In genomic region chr3:20236603-20237002, GRCh38 we compare ENCODE assay signal across 18 cellular contexts. TPM values are rescaled to one million over a fixed set of nuclear protein-coding genes. Genes with fewer than 3 reads are reported as not detected.
DNase-seq lines count a peak whose midpoint lies in the region; ATAC-seq, FAIRE-seq and TF ChIP-seq lines count a peak whose summit lies in the region.
"Had no signal": no experiment of that assay in that cellular context is flagged by ENCODE, and none has a peak within 500 bp of the region (broad histone marks: within the 10 kb centered on the region; RNA-seq: fewer than 3 reads in every experiment).

No MANE protein-coding gene starts in this region.

- no peaks in the 10 kb centered on the region for H3K79me2 ChIP-seq in K562 (ENCODE audit: control insufficient read depth, insufficient read depth, low read length)

- DNase-seq in K562 (ENCODE audit: extremely low read depth in 1 of 4, low spot score in 3 of 4) (no peak), right lobe of liver (peak in 1 of 3 donors; percentile 56), pancreas (peak in 3 of 6 donors; percentile 33 to 44 (median 35)), midbrain (lab: John Stamatoyannopoulos, UW) (no peak), DMS79 treated with DMSO at 0.1 percent for 48 hours (lab: John Stamatoyannopoulos, UW) (no peak), kidney glomerular epithelial cell (lab: John Stamatoyannopoulos, UW) (no peak)
- DNase-seq: CD8-positive, alpha-beta memory T cell; COR-L47; DMS 273 treated with DMSO at 0.1 percent for 48 hours; DMS53; GM23248 had no signal

- in situ Hi-C loops in K562 (cut with MboI): loop anchor here (10.0 kb wide), 1 partner anchor 418 kb away; no protein-coding TSS in a partner anchor

- TF ChIP-seq POLR2A in K562 (conservative IDR thresholded peaks at IDR 0.05) (no peak), right lobe of liver (IDR thresholded peaks at IDR 0.05) (no peak)

- no peak for ATAC-seq in K562
- ATAC-seq in right lobe of liver: peak; percentile 91 to 98 (median 94)
- peak; percentile 95 to 99 (median 98) for ATAC-seq in pancreas
- ATAC-seq in GM19455 (IDR thresholded peaks at IDR 0.05; ENCODE audit: unreplicated experiment): no peak

- H3K9me3 ChIP-seq in K562 (replicated peaks; ENCODE audit: control insufficient read depth, insufficient read depth, low read depth, low read length): no peaks in the 10 kb centered on the region
- H3K9me3 ChIP-seq in right lobe of liver: no peaks in the 10 kb centered on the region
- no peaks in the 10 kb centered on the region for H3K9me3 ChIP-seq in pancreas
- H3K9me3 ChIP-seq: BLaER1 treated with 17β-estradiol and CSF1 and Interleukin-3, amounts not matched to agents 10 nM and 100 nM; HAP-1 had no signal

- no peaks in the 10 kb centered on the region for H3K36me3 ChIP-seq in K562 (ENCODE audit: control insufficient read depth, insufficient read depth, low read length)
- H3K36me3 ChIP-seq in right lobe of liver: no peaks in the 10 kb centered on the region
- no peaks in the 10 kb centered on the region for H3K36me3 ChIP-seq in pancreas
- H3K36me3 ChIP-seq: BLaER1 treated with 17β-estradiol and CSF1 and Interleukin-3, amounts not matched to agents 10 nM and 100 nM; HAP-1 had no signal

- 8% methylated on average over 3 of the region's 3 CpGs for WGBS in K562 (ENCODE audit: insufficient coverage, low coverage, missing lambda C conversion rate)
- 39% methylated on average over 3 of the region's 3 CpGs for WGBS in right lobe of liver (ENCODE audit: insufficient coverage, low coverage, low lambda C conversion rate, missing lambda C conversion rate)
- WGBS in pancreas, 2 donors: 8 to 13% methylated on average over 3 of the region's 3 CpGs

- POLR2A ChIA-PET in K562 (lab: Yijun Ruan, JAX): no interaction called here

- H3K4me1 ChIP-seq in K562 (replicated peaks in 1 of 2; ENCODE audit: control insufficient read depth in 2 of 2, insufficient read depth in 2 of 2, low read length in 2 of 2): no peaks in the 10 kb centered on the region
- peaks cover 0 to 29% (median 14%) of the 10 kb centered on the region in 4 donors for H3K4me1 ChIP-seq in right lobe of liver
- peaks cover 6 to 14% (median 7%) of the 10 kb centered on the region in 3 donors for H3K4me1 ChIP-seq in pancreas
- H3K4me1 ChIP-seq: BLaER1 treated with 17β-estradiol and CSF1 and Interleukin-3, amounts not matched to agents 10 nM and 100 nM; HAP-1 had no signal

- CTCF ChIA-PET in K562 (lab: Yijun Ruan, JAX; ENCODE audit: low intra/inter-chr PET ratio): interaction anchor here (0.6 kb wide), 1 partner anchor 152 kb away, joined by 3 read pairs; no protein-coding TSS in a partner anchor

- H3K9me1 ChIP-seq in K562 (ENCODE audit: control insufficient read depth, insufficient read depth, low read length): no peaks in the 10 kb centered on the region

- BruUV-seq in K562 (replicated peaks; lab: Mats Ljungman, UMichigan): no TSS peak

- H3K4me3 ChIP-seq in K562 (no peak overlapping the region), right lobe of liver (no peak overlapping the region), pancreas (no peak overlapping the region)
- H3K4me3 ChIP-seq: BLaER1 treated with 17β-estradiol and CSF1 and Interleukin-3, amounts not matched to agents 10 nM and 100 nM; GM23248; HAP-1 had no signal

- peak overlapping the region; percentile 65 for H3K27ac ChIP-seq in 22Rv1
- H3K27ac ChIP-seq in K562 (ENCODE audit: extremely low read depth, low read depth, low read length): no peak overlapping the region
- H3K27ac ChIP-seq in right lobe of liver: peak overlapping the region; percentile 39 to 90 (median 88)
- H3K27ac ChIP-seq in pancreas: peak overlapping the region; percentile 36 to 77 (median 50)
- H3K27ac ChIP-seq: BLaER1 treated with 17β-estradiol and CSF1 and Interleukin-3, amounts not matched to agents 10 nM and 100 nM; GM23248 had no signal

- no peak overlapping the region for H3K9ac ChIP-seq in K562 (ENCODE audit: insufficient read depth in 1 of 2, low read depth in 2 of 2, low read length in 2 of 2)
- H3K9ac ChIP-seq: BLaER1 treated with 17β-estradiol and CSF1 and Interleukin-3, amounts not matched to agents 10 nM and 100 nM; GM23248 had no signal

- TF ChIP-seq EP300 in K562 (IDR thresholded peaks at IDR 0.05; ENCODE audit: low read length): no peak

- intact Hi-C loops in K562 (cut with micrococcal nuclease) (no loop called here), right lobe of liver (cut with DNase I) (no loop called here), pancreas (cut with DNase I) (no loop called here)

- TF ChIP-seq RAD21 in K562 (CRISPR knock-in tag; conservative IDR thresholded peaks at IDR 0.05 in 1 of 2, IDR thresholded peaks at IDR 0.05 in 1 of 2): no peak

- H4K20me1 ChIP-seq in K562 (replicated peaks; ENCODE audit: control insufficient read depth, insufficient read depth, low read length): no peaks in the 10 kb centered on the region
- H4K20me1 ChIP-seq: BLaER1 treated with 17β-estradiol and CSF1 and Interleukin-3, amounts not matched to agents 10 nM and 100 nM had no signal

- no peaks in the 10 kb centered on the region for H3K27me3 ChIP-seq in K562 (ENCODE audit: control insufficient read depth in 2 of 2, insufficient read depth in 2 of 2, low read length in 2 of 2)
- no peaks in the 10 kb centered on the region for H3K27me3 ChIP-seq in right lobe of liver
- no peaks in the 10 kb centered on the region for H3K27me3 ChIP-seq in pancreas
- H3K27me3 ChIP-seq: BLaER1 treated with 17β-estradiol and CSF1 and Interleukin-3, amounts not matched to agents 10 nM and 100 nM had no signal

- FAIRE-seq in K562 (lab: Jason Lieb, UNC): no peak
- FAIRE-seq in pancreas (lab: Jason Lieb, UNC): no peak
- FAIRE-seq: G401.6, GM12891, GM19239 had no signal

- no peak overlapping the region for H3K4me2 ChIP-seq in K562 (ENCODE audit: insufficient read depth, low read length)
- H3K4me2 ChIP-seq: BLaER1 treated with 17β-estradiol and CSF1 and Interleukin-3, amounts not matched to agents 10 nM and 100 nM had no signal

- no peak for TF ChIP-seq CTCF in 22Rv1 (IDR thresholded peaks at IDR 0.05)
- no peak for TF ChIP-seq CTCF in K562 (IDR thresholded peaks at IDR 0.05 in 2 of 3, conservative IDR thresholded peaks at IDR 0.05 in 1 of 3; ENCODE audit: insufficient read depth in 2 of 3, low read depth in 1 of 3, low read length in 3 of 3)
- TF ChIP-seq CTCF in right lobe of liver (IDR thresholded peaks at IDR 0.05): no peak
- TF ChIP-seq CTCF in pancreas (IDR thresholded peaks at IDR 0.05): no peak

- peak overlapping the region; percentile 29; the same call in 1 of the 2 replicates for H2AFZ ChIP-seq in K562 (ENCODE audit: low read depth, low read length)
- H2AFZ ChIP-seq: GM23248 had no signal

TF ChIP-seq in K562, 482 proteins besides CTCF, POLR2A, EP300 and RAD21:
- TF ChIP-seq ARHGAP35 (IDR thresholded peaks at IDR 0.05; ENCODE audit: partially characterized antibody) (no peak), ZC3H11A (IDR thresholded peaks at IDR 0.05; ENCODE audit: low read depth, low read length) (no peak), ZNF239 (CRISPR knock-in tag; IDR thresholded peaks at IDR 0.05) (no peak)

RNA-seq across cellular contexts. Expression of gene SGO1, which starts 50.6 kb away (rescaled TPM):
- total RNA-seq in K562 (2011; cell fraction: chromatin; rRNA removed; ENCODE audit: low replicate concordance): 11.6 and 39.0 TPM in 2 replicates
- 9.2 and 9.6 TPM in 2 replicates for total RNA-seq in K562 (2011; cell fraction: nucleolus; rRNA removed)
- total RNA-seq in K562 (2011; cell fraction: nucleoplasm; rRNA removed): 25.8 and 42.7 TPM in 2 replicates
- 19.6 and 22.1 TPM in 2 replicates for total RNA-seq in K562 (2014; rRNA removed)
- total RNA-seq in K562 (2014; rRNA removed; fragmentation: Illumina TruSeq; extraction: Trizol): 37.9 and 41.9 TPM in 2 replicates
- total RNA-seq in K562 (2015; rRNA removed; fragmentation: Illumina TruSeq; extraction: Trizol): 36.8 and 39.1 TPM in 2 replicates
- 37.4 and 37.7 TPM in 2 replicates for total RNA-seq in K562 (2021)
- polyA plus RNA-seq in K562 (2011; rRNA removed): 18.0 and 20.0 TPM in 2 replicates
- polyA plus RNA-seq in K562 (2011; cell fraction: cytosol; rRNA removed): 5.4 and 8.4 TPM in 2 replicates
- polyA plus RNA-seq in K562 (2011; cell fraction: nucleus; rRNA removed): 9.7 and 9.8 TPM in 2 replicates
- 23.7 and 24.2 TPM in 2 replicates for polyA plus RNA-seq in K562 (2012)
- 46.5 and 57.3 TPM in 2 replicates for polyA plus RNA-seq in K562 (2014; fragmentation: Illumina TruSeq; extraction: Trizol)
- polyA plus RNA-seq in K562 (2014; fragmentation: Nextera tagmentation; extraction: Ambion mirVana): 10 to 100 TPM; 13.7 to 17.0 TPM
- 23.9 and 28.2 TPM in 2 replicates for polyA plus RNA-seq in K562 (2014; rRNA removed)
- polyA minus RNA-seq in K562 (2011; rRNA and poly(A)+ RNA removed): 23.6 and 31.6 TPM in 2 replicates
- 12.6 and 13.3 TPM in 2 replicates for polyA minus RNA-seq in K562 (2011; cell fraction: cytosol; rRNA and poly(A)+ RNA removed)
- 15.6 and 22.7 TPM in 2 replicates for polyA minus RNA-seq in K562 (2011; cell fraction: nucleus; rRNA and poly(A)+ RNA removed)
- 1 to 10 TPM in 1 of 6 experiments, under 1 TPM in 5; 0.20 to 1.1 (median 0.58) TPM for total RNA-seq in right lobe of liver
- total RNA-seq in pancreas: under 1 TPM in 4 of 6 donors, not detected in 2; 0.14 to 0.69 (median 0.29) TPM
- under 1 TPM; 0.09 to 0.11 TPM for polyA plus RNA-seq in pancreas

Comparison
In these comparisons a context has a peak if more than half of its experiments do, and no peak if none do; other contexts are left out.
1. ATAC-seq: peak in right lobe of liver (4 of 4) and pancreas (4 of 4); none in K562 (single experiment) and GM19455 (single experiment).
2. RNA of gene SGO1, which starts 50.6 kb away (total RNA-seq): 9.2 to 42.7 TPM in K562; 0.20 to 1.1 TPM in right lobe of liver and 0.14 to 0.69 TPM in pancreas; every median in the first group is over 4 times any median in the second.